15 cellular contexts compared by ENCODE assay signal in the genomic region with DNA sequence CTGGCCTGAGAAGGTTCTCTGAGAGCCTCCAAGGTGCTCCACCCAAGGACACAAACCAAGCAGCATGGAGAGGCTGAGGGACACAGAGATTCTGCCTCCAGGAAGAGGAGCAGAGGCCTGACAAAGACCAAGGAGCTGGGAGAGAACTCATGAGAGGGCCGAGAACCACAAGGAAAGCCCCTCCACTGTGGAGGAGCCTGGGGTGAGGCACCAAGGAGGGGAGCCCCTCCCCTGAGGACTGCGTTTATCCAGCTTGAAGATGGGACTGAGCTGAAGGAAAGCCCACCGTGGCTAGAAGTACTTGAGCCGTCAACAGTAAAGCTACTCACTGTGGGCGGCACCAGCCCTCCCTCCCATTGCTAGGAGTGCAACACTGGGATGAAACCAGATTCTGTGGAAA.
DNase-seq lines count a peak whose midpoint lies in the region; ATAC-seq and TF ChIP-seq lines count a peak whose summit lies in the region.
"Had no signal": no experiment of that assay in that cellular context is flagged by ENCODE, and none has a peak within 500 bp of the region (broad histone marks: within the 10 kb centered on the region; RNA-seq: fewer than 3 reads in every experiment).

No MANE protein-coding gene starts in this region.

- H3K27me3 Mint-ChIP-seq in activated naive CD4-positive, alpha-beta T cell treated with anti-CD3 and anti-CD28 coated beads, Interleukin-2, amount 50 U/mL, for 24 hours: no peaks in the 10 kb centered on the region
- no peaks in the 10 kb centered on the region for H3K27me3 Mint-ChIP-seq in progenitor cell of endocrine pancreas
- peaks cover 9% of the 10 kb centered on the region for H3K27me3 Mint-ChIP-seq in nephron progenitor cell (ENCODE audit: low read depth, poor library complexity)

- H3K4me1 Mint-ChIP-seq in activated naive CD4-positive, alpha-beta T cell treated with anti-CD3 and anti-CD28 coated beads, Interleukin-2, amount 50 U/mL, for 24 hours: peaks cover 44% of the 10 kb centered on the region
- H3K4me1 Mint-ChIP-seq in progenitor cell of endocrine pancreas (ENCODE audit: low read depth) (peaks cover 8% of the 10 kb centered on the region), nephron progenitor cell (peaks cover 6% of the 10 kb centered on the region)

- no peak for DNase-seq in activated naive CD4-positive, alpha-beta T cell treated with anti-CD3 and anti-CD28 coated beads, Interleukin-2, amount 50 U/mL, for 16 hours
- DNase-seq in ureter (ENCODE audit: low spot score): peak; percentile 33
- no peak for DNase-seq in progenitor cell of endocrine pancreas (ENCODE audit: low spot score, unreplicated experiment)
- no peak for DNase-seq in activated CD4-positive, alpha-beta T cell treated with anti-CD3 and anti-CD28 coated beads, Interleukin-2, amount 50 U/mL, for 1 hour
- DNase-seq in nephron progenitor cell: no peak
- DNase-seq: activated CD4-positive, CD25-positive, alpha-beta regulatory T cell treated with anti-CD3 and anti-CD28 coated beads, Interleukin-2, amount 50 U/mL, for 72 hours; DMS 273 treated with DMSO at 0.1 percent for 48 hours; esophagus squamous epithelium; GM23248; midbrain; MM.1S; NCI-H524 had no signal

- no peaks in the 10 kb centered on the region for H3K36me3 Mint-ChIP-seq in activated naive CD4-positive, alpha-beta T cell treated with anti-CD3 and anti-CD28 coated beads, Interleukin-2, amount 50 U/mL, for 24 hours
- H3K36me3 Mint-ChIP-seq in progenitor cell of endocrine pancreas (ENCODE audit: insufficient read depth) (no peaks in the 10 kb centered on the region), nephron progenitor cell (ENCODE audit: low read depth) (no peaks in the 10 kb centered on the region)

- peak; percentile 7 for ATAC-seq in HG02642 (IDR thresholded peaks at IDR 0.05; ENCODE audit: poor library complexity, unreplicated experiment)
- ATAC-seq in HG03558 (IDR thresholded peaks at IDR 0.05; ENCODE audit: extremely low read depth, unreplicated experiment): peak; percentile 0

- H3K4me3 Mint-ChIP-seq in activated naive CD4-positive, alpha-beta T cell treated with anti-CD3 and anti-CD28 coated beads, Interleukin-2, amount 50 U/mL, for 24 hours: no peak overlapping the region
- H3K4me3 Mint-ChIP-seq in progenitor cell of endocrine pancreas (ENCODE audit: low read depth) (no peak overlapping the region), nephron progenitor cell (no peak overlapping the region)

- H3K9me3 Mint-ChIP-seq in activated naive CD4-positive, alpha-beta T cell treated with anti-CD3 and anti-CD28 coated beads, Interleukin-2, amount 50 U/mL, for 24 hours: no peaks in the 10 kb centered on the region
- H3K9me3 Mint-ChIP-seq in progenitor cell of endocrine pancreas (ENCODE audit: low read depth): peaks cover 7% of the 10 kb centered on the region
- H3K9me3 Mint-ChIP-seq in nephron progenitor cell: peaks cover 10% of the 10 kb centered on the region

- peak overlapping the region; percentile 41 for H3K27ac Mint-ChIP-seq in activated naive CD4-positive, alpha-beta T cell treated with anti-CD3 and anti-CD28 coated beads, Interleukin-2, amount 50 U/mL, for 24 hours
- H3K27ac Mint-ChIP-seq in progenitor cell of endocrine pancreas (no peak overlapping the region), nephron progenitor cell (no peak overlapping the region)

- TF ChIP-seq CTCF in progenitor cell of endocrine pancreas (IDR thresholded peaks at IDR 0.05; ENCODE audit: unreplicated experiment) (no peak), nephron progenitor cell (IDR thresholded peaks at IDR 0.05) (no peak)
